ENCODE assay signal across 9 cellular contexts in the genomic region with DNA sequence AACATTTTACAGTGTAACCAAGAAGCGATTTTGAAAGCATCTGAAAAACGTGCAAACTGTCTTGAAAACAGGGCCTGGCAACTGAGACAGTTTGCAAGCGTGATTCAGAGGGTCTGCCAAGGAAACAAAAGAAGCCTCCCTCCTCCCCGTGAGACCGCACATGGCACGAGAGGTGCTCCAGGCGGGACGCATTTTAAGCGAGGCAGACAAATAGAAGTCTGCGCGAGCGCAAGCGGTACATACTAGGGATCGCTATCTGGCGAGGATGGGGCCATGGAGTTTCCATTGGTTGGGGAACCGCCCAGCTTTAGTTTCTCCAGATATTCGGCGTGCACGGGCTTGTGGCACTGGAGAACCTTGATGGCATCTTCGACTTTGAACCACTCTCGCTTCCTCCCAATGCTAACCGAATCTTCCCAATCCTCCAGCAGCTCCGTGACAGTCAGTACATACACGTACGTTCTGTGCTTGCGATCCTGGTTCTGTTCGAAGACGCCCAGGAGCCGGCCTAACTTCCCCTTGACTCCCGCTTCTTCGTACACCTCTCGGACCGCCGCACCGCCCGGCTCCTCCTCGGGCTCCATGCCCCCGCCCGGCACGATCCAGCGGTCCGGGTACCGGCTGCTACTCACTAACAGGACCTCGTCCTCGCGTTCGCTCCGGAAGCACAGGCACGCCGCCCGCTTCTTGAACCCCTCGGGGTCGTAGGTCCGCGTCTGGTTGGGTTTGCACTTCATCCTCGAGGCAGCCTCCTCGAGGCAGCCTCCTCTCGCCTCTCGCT. TPM values are rescaled to one million over a fixed set of nuclear protein-coding genes. Genes with fewer than 3 reads are reported as not detected.
DNase-seq lines count a peak whose midpoint lies in the region; ATAC-seq and TF ChIP-seq lines count a peak whose summit lies in the region.
"Not testable (repeated sequence)": the region's sequence is repeated elsewhere in the genome, so short reads cannot be mapped to it uniquely, and the experiment has no call there.
"Had no signal": no experiment of that assay in that cellular context is flagged by ENCODE, and none has a peak within 500 bp of the region (broad histone marks: within the 10 kb centered on the region; RNA-seq: fewer than 3 reads in every experiment).

No MANE protein-coding gene starts in this region.

- H3K4me3 ChIP-seq in choroid plexus epithelial cell (ENCODE audit: low read depth, low read length) (peak overlapping the region; percentile 64), right atrium auricular region (peak overlapping the region; percentile 40 to 55)

- peak overlapping the region; percentile 87 for H3K4me3 Mint-ChIP-seq in CD4-positive, alpha-beta T cell
- H3K4me3 Mint-ChIP-seq in activated CD8-positive, alpha-beta T cell treated with anti-CD3 and anti-CD28 coated beads, Interleukin-2, amount 10 ng/mL, durations not matched to agents 7 days and 5 days = peak overlapping the region; percentile 79
- H3K4me3 Mint-ChIP-seq in nephron progenitor cell = peak overlapping the region; percentile 85
- H3K4me3 Mint-ChIP-seq in stimulated activated naive CD8-positive, alpha-beta T cell treated with anti-CD3 and anti-CD28 coated beads, Interleukin-15, Interleukin-2, amounts not matched to agents 100 ng/mL and 50 ng/mL, for 24 hours = peak overlapping the region; percentile 78

- not testable (repeated sequence) for H3K27ac ChIP-seq in CD4-positive, alpha-beta T cell (ENCODE audit: low read depth, low read length); right atrium auricular region

- not testable (repeated sequence) for H3K9me3 ChIP-seq in CD4-positive, alpha-beta T cell (ENCODE audit: control insufficient read depth, low read length); right atrium auricular region

- POLR2A ChIA-PET in CD4-positive, alpha-beta T cell (lab: Charles Lee); activated CD8-positive, alpha-beta T cell treated with anti-CD3 and anti-CD28 coated beads, Interleukin-2, amount 10 ng/mL, durations not matched to agents 7 days and 5 days (lab: Charles Lee): not testable (repeated sequence)

- H3K4me1 ChIP-seq in right atrium auricular region = not testable (repeated sequence)

- not testable (repeated sequence) for ATAC-seq in CD4-positive, alpha-beta T cell (ENCODE audit: poor library complexity)
- peak; percentile 17 for ATAC-seq in GM21529 (IDR thresholded peaks at IDR 0.05; ENCODE audit: unreplicated experiment)
- ATAC-seq in activated CD8-positive, alpha-beta T cell treated with anti-CD3 and anti-CD28 coated beads, Interleukin-2, amount 10 ng/mL, durations not matched to agents 7 days and 5 days = peak; percentile 58

- H3K27me3 ChIP-seq in CD4-positive, alpha-beta T cell (ENCODE audit: control insufficient read depth, insufficient read depth, low read length); right atrium auricular region: not testable (repeated sequence)

- H3K4me1 Mint-ChIP-seq in CD4-positive, alpha-beta T cell (ENCODE audit: low read depth) = not testable (repeated sequence)
- H3K4me1 Mint-ChIP-seq in activated CD8-positive, alpha-beta T cell treated with anti-CD3 and anti-CD28 coated beads, Interleukin-2, amount 10 ng/mL, durations not matched to agents 7 days and 5 days (ENCODE audit: low read depth) = peaks cover 11% of the 10 kb centered on the region
- H3K4me1 Mint-ChIP-seq in nephron progenitor cell = peaks cover 22% of the 10 kb centered on the region
- H3K4me1 Mint-ChIP-seq in stimulated activated naive CD8-positive, alpha-beta T cell treated with anti-CD3 and anti-CD28 coated beads, Interleukin-15, Interleukin-2, amounts not matched to agents 100 ng/mL and 50 ng/mL, for 24 hours (ENCODE audit: low read depth) = peaks cover 18% of the 10 kb centered on the region

- intact Hi-C loops in CD4-positive, alpha-beta T cell (cut with DNase I, micrococcal nuclease) = not testable (repeated sequence)

- not testable (repeated sequence) for H3K9me3 Mint-ChIP-seq in CD4-positive, alpha-beta T cell; activated CD8-positive, alpha-beta T cell treated with anti-CD3 and anti-CD28 coated beads, Interleukin-2, amount 10 ng/mL, durations not matched to agents 7 days and 5 days (ENCODE audit: insufficient read depth); stimulated activated naive CD8-positive, alpha-beta T cell treated with anti-CD3 and anti-CD28 coated beads, Interleukin-15, Interleukin-2, amounts not matched to agents 100 ng/mL and 50 ng/mL, for 24 hours
- peaks cover 32% of the 10 kb centered on the region for H3K9me3 Mint-ChIP-seq in nephron progenitor cell

- not testable (repeated sequence) for H3K36me3 Mint-ChIP-seq in CD4-positive, alpha-beta T cell (ENCODE audit: low read depth); activated CD8-positive, alpha-beta T cell treated with anti-CD3 and anti-CD28 coated beads, Interleukin-2, amount 10 ng/mL, durations not matched to agents 7 days and 5 days (ENCODE audit: low read depth); nephron progenitor cell (ENCODE audit: low read depth); stimulated activated naive CD8-positive, alpha-beta T cell treated with anti-CD3 and anti-CD28 coated beads, Interleukin-15, Interleukin-2, amounts not matched to agents 100 ng/mL and 50 ng/mL, for 24 hours (ENCODE audit: low read depth)

- CTCF ChIA-PET in CD4-positive, alpha-beta T cell (lab: Charles Lee); activated CD8-positive, alpha-beta T cell treated with anti-CD3 and anti-CD28 coated beads, Interleukin-2, amount 10 ng/mL, durations not matched to agents 7 days and 5 days (lab: Charles Lee): not testable (repeated sequence)

- not testable (repeated sequence) for DNase-seq in CD4-positive, alpha-beta T cell; right atrium auricular region (ENCODE audit: low spot score)
- peak; percentile 40 for DNase-seq in NCI-H2227 (lab: John Stamatoyannopoulos, UW; ENCODE audit: unreplicated experiment)
- DNase-seq in activated CD8-positive, alpha-beta T cell treated with anti-CD3 and anti-CD28 coated beads, Interleukin-2, amount 10 ng/mL, durations not matched to agents 7 days and 5 days = peak; percentile 22
- DNase-seq in choroid plexus epithelial cell (ENCODE audit: low read depth) = peak; percentile 15
- peak; percentile 21 for DNase-seq in nephron progenitor cell

- peaks cover 38% of the 10 kb centered on the region for H3K27me3 Mint-ChIP-seq in CD4-positive, alpha-beta T cell
- peaks cover 15% of the 10 kb centered on the region for H3K27me3 Mint-ChIP-seq in activated CD8-positive, alpha-beta T cell treated with anti-CD3 and anti-CD28 coated beads, Interleukin-2, amount 10 ng/mL, durations not matched to agents 7 days and 5 days (ENCODE audit: low read depth)
- not testable (repeated sequence) for H3K27me3 Mint-ChIP-seq in nephron progenitor cell (ENCODE audit: low read depth, poor library complexity)
- H3K27me3 Mint-ChIP-seq in stimulated activated naive CD8-positive, alpha-beta T cell treated with anti-CD3 and anti-CD28 coated beads, Interleukin-15, Interleukin-2, amounts not matched to agents 100 ng/mL and 50 ng/mL, for 24 hours = peaks cover 14% of the 10 kb centered on the region

- not testable (repeated sequence) for H3K36me3 ChIP-seq in right atrium auricular region

- TF ChIP-seq CTCF in CD4-positive, alpha-beta T cell (IDR thresholded peaks at IDR 0.05); choroid plexus epithelial cell (conservative IDR thresholded peaks at IDR 0.05; ENCODE audit: low read depth, low read length); right atrium auricular region (IDR thresholded peaks at IDR 0.05); nephron progenitor cell (IDR thresholded peaks at IDR 0.05): not testable (repeated sequence)

- not testable (repeated sequence) for H3K27ac Mint-ChIP-seq in CD4-positive, alpha-beta T cell; activated CD8-positive, alpha-beta T cell treated with anti-CD3 and anti-CD28 coated beads, Interleukin-2, amount 10 ng/mL, durations not matched to agents 7 days and 5 days; stimulated activated naive CD8-positive, alpha-beta T cell treated with anti-CD3 and anti-CD28 coated beads, Interleukin-15, Interleukin-2, amounts not matched to agents 100 ng/mL and 50 ng/mL, for 24 hours
- peak overlapping the region; percentile 74 for H3K27ac Mint-ChIP-seq in nephron progenitor cell

RNA-seq across cellular contexts. Expression of a gene that starts 0.5 kb away (rescaled TPM):
- total RNA-seq in CD4-positive, alpha-beta T cell = under 1 TPM; 0.20 to 0.47 TPM
- under 1 TPM; 0.29 to 0.47 TPM for total RNA-seq in activated CD8-positive, alpha-beta T cell treated with anti-CD3 and anti-CD28 coated beads, Interleukin-2, amount 10 ng/mL, durations not matched to agents 7 days and 5 days
- total RNA-seq in right atrium auricular region = under 1 TPM in 1 of 2 donors, not detected in 1; 0.75 TPM
- total RNA-seq: HepG2 had no signal
